1 cellular context compared by ENCODE assay signal in the genomic region with DNA sequence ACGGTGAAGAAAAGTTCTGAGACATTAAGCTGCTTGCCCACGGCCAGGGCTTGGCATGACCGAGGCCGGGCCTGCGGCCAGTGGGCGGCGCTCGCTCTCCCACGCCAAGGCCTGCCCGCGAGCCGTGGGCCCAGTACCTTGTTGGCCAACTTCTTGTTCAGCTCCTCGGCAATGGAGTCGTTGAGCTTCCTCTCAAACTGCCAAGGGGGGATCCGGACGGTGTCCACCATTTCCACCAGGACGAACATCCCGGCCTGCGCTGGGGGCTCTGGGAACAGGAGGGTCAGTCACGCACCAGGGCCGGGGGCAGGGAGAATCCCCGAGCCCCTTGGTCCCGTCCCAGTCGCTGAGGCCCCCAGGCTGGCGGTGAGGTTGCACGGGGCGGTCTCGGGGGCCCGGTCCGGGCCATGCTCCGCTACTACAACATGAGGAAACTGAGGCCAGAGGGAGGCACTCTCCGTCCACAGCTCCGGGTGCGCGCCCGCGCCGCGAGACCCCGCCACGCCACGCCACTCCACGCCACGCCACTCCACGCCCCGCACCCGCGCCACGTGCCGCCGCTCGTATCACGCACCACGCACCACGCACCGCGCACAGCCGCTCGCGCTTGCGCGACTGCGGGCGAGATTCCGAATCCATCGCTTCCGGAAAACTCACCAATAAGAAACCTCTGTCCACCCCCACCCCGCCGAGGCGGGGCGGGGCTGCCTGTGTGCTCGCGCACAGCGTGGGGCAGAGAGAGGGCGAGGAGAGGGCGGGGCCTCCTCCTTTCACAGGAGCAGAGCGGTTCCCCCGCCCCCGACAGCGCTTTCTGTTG.
TF ChIP-seq lines count a peak whose summit lies in the region.

A gene with protein sequence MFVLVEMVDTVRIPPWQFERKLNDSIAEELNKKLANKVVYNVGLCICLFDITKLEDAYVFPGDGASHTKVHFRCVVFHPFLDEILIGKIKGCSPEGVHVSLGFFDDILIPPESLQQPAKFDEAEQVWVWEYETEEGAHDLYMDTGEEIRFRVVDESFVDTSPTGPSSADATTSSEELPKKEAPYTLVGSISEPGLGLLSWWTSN (minus strand): TSS at position 617 of the 817 bp plus-strand sequence. CDS start 369 bp downstream, at position 248.

TF ChIP-seq in HepG2, 621 proteins besides CTCF, POLR2A, EP300 and RAD21 (continued from another document and continues in another):
- TF ChIP-seq, protein P1, sequence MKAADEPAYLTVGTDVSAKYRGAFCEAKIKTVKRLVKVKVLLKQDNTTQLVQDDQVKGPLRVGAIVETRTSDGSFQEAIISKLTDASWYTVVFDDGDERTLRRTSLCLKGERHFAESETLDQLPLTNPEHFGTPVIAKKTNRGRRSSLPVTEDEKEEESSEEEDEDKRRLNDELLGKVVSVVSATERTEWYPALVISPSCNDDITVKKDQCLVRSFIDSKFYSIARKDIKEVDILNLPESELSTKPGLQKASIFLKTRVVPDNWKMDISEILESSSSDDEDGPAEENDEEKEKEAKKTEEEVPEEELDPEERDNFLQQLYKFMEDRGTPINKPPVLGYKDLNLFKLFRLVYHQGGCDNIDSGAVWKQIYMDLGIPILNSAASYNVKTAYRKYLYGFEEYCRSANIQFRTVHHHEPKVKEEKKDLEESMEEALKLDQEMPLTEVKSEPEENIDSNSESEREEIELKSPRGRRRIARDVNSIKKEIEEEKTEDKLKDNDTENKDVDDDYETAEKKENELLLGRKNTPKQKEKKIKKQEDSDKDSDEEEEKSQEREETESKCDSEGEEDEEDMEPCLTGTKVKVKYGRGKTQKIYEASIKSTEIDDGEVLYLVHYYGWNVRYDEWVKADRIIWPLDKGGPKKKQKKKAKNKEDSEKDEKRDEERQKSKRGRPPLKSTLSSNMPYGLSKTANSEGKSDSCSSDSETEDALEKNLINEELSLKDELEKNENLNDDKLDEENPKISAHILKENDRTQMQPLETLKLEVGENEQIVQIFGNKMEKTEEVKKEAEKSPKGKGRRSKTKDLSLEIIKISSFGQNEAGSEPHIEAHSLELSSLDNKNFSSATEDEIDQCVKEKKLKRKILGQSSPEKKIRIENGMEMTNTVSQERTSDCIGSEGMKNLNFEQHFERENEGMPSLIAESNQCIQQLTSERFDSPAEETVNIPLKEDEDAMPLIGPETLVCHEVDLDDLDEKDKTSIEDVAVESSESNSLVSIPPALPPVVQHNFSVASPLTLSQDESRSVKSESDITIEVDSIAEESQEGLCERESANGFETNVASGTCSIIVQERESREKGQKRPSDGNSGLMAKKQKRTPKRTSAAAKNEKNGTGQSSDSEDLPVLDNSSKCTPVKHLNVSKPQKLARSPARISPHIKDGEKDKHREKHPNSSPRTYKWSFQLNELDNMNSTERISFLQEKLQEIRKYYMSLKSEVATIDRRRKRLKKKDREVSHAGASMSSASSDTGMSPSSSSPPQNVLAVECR (CRISPR knock-in tag; IDR thresholded peaks at IDR 0.05; ENCODE audit: borderline replicate concordance): peak; percentile 88
- TF ChIP-seq, protein P2, sequence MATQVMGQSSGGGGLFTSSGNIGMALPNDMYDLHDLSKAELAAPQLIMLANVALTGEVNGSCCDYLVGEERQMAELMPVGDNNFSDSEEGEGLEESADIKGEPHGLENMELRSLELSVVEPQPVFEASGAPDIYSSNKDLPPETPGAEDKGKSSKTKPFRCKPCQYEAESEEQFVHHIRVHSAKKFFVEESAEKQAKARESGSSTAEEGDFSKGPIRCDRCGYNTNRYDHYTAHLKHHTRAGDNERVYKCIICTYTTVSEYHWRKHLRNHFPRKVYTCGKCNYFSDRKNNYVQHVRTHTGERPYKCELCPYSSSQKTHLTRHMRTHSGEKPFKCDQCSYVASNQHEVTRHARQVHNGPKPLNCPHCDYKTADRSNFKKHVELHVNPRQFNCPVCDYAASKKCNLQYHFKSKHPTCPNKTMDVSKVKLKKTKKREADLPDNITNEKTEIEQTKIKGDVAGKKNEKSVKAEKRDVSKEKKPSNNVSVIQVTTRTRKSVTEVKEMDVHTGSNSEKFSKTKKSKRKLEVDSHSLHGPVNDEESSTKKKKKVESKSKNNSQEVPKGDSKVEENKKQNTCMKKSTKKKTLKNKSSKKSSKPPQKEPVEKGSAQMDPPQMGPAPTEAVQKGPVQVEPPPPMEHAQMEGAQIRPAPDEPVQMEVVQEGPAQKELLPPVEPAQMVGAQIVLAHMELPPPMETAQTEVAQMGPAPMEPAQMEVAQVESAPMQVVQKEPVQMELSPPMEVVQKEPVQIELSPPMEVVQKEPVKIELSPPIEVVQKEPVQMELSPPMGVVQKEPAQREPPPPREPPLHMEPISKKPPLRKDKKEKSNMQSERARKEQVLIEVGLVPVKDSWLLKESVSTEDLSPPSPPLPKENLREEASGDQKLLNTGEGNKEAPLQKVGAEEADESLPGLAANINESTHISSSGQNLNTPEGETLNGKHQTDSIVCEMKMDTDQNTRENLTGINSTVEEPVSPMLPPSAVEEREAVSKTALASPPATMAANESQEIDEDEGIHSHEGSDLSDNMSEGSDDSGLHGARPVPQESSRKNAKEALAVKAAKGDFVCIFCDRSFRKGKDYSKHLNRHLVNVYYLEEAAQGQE (IDR thresholded peaks at IDR 0.05; ENCODE audit: borderline replicate concordance in 1 of 2, low read depth in 1 of 2, low read length in 2 of 2): no peak
- TF ChIP-seq RBAK (CRISPR knock-in tag; IDR thresholded peaks at IDR 0.05) (no peak), ZNF878 (CRISPR knock-in tag; IDR thresholded peaks at IDR 0.05) (no peak), CCDC6 (CRISPR knock-in tag; IDR thresholded peaks at IDR 0.05) (no peak), ZFP90 (CRISPR knock-in tag; IDR thresholded peaks at IDR 0.05; ENCODE audit: borderline replicate concordance) (no peak), FLYWCH1 (CRISPR knock-in tag; IDR thresholded peaks at IDR 0.05) (no peak), ZNF501 (CRISPR knock-in tag; IDR thresholded peaks at IDR 0.05) (peak; percentile 45; the same call in 1 of the 2 replicates), NR2F6 (IDR thresholded peaks at IDR 0.05) (no peak), NR2F6 (CRISPR knock-in tag; IDR thresholded peaks at IDR 0.05) (no peak), HNRNPH1 (optimal IDR thresholded peaks at IDR 0.05; ENCODE audit: low read depth, low read length) (no peak), ZNF256 (CRISPR knock-in tag; conservative IDR thresholded peaks at IDR 0.05) (no peak), ZC3H13 (CRISPR knock-in tag; IDR thresholded peaks at IDR 0.05) (0 out of 2 replicates have a peak, but pooled peaks have one; percentile 66), ZMYM2 (CRISPR knock-in tag; IDR thresholded peaks at IDR 0.05) (no peak), NFATC3 (CRISPR knock-in tag; IDR thresholded peaks at IDR 0.05) (no peak), NRL (CRISPR knock-in tag; IDR thresholded peaks at IDR 0.05; ENCODE audit: borderline replicate concordance) (peak; percentile 66; the same call in 1 of the 2 replicates), KAT7 (CRISPR knock-in tag; IDR thresholded peaks at IDR 0.05; ENCODE audit: borderline replicate concordance) (no peak), MBNL3 (CRISPR knock-in tag; conservative IDR thresholded peaks at IDR 0.05) (no peak), REXO4 (CRISPR knock-in tag; IDR thresholded peaks at IDR 0.05; ENCODE audit: borderline replicate concordance) (no peak), RELA (CRISPR knock-in tag; IDR thresholded peaks at IDR 0.05) (no peak), HIVEP1 (CRISPR knock-in tag; IDR thresholded peaks at IDR 0.05) (0 out of 2 replicates have a peak, but pooled peaks have one; percentile 27), ETV6 (CRISPR knock-in tag; conservative IDR thresholded peaks at IDR 0.05) (0 out of 2 replicates have a peak, but pooled peaks have one; percentile 47), ZNF12 (CRISPR knock-in tag; IDR thresholded peaks at IDR 0.05) (no peak), ZMYM3 (CRISPR knock-in tag; IDR thresholded peaks at IDR 0.05) (no peak)
- TF ChIP-seq, protein P3, sequence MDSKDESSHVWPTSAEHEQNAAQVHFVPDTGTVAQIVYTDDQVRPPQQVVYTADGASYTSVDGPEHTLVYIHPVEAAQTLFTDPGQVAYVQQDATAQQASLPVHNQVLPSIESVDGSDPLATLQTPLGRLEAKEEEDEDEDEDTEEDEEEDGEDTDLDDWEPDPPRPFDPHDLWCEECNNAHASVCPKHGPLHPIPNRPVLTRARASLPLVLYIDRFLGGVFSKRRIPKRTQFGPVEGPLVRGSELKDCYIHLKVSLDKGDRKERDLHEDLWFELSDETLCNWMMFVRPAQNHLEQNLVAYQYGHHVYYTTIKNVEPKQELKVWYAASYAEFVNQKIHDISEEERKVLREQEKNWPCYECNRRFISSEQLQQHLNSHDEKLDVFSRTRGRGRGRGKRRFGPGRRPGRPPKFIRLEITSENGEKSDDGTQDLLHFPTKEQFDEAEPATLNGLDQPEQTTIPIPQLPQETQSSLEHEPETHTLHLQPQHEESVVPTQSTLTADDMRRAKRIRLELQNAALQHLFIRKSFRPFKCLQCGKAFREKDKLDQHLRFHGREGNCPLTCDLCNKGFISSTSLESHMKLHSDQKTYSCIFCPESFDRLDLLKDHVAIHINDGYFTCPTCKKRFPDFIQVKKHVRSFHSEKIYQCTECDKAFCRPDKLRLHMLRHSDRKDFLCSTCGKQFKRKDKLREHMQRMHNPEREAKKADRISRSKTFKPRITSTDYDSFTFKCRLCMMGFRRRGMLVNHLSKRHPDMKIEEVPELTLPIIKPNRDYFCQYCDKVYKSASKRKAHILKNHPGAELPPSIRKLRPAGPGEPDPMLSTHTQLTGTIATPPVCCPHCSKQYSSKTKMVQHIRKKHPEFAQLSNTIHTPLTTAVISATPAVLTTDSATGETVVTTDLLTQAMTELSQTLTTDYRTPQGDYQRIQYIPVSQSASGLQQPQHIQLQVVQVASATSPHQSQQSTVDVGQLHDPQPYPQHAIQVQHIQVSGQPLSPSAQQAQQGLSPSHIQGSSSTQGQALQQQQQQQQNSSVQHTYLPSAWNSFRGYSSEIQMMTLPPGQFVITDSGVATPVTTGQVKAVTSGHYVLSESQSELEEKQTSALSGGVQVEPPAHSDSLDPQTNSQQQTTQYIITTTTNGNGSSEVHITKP (CRISPR knock-in tag; IDR thresholded peaks at IDR 0.05; ENCODE audit: low read depth): no peak
- TF ChIP-seq, protein P4, sequence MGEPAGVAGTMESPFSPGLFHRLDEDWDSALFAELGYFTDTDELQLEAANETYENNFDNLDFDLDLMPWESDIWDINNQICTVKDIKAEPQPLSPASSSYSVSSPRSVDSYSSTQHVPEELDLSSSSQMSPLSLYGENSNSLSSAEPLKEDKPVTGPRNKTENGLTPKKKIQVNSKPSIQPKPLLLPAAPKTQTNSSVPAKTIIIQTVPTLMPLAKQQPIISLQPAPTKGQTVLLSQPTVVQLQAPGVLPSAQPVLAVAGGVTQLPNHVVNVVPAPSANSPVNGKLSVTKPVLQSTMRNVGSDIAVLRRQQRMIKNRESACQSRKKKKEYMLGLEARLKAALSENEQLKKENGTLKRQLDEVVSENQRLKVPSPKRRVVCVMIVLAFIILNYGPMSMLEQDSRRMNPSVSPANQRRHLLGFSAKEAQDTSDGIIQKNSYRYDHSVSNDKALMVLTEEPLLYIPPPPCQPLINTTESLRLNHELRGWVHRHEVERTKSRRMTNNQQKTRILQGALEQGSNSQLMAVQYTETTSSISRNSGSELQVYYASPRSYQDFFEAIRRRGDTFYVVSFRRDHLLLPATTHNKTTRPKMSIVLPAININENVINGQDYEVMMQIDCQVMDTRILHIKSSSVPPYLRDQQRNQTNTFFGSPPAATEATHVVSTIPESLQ (CRISPR knock-in tag; conservative IDR thresholded peaks at IDR 0.05): no peak
- TF ChIP-seq, protein P5, sequence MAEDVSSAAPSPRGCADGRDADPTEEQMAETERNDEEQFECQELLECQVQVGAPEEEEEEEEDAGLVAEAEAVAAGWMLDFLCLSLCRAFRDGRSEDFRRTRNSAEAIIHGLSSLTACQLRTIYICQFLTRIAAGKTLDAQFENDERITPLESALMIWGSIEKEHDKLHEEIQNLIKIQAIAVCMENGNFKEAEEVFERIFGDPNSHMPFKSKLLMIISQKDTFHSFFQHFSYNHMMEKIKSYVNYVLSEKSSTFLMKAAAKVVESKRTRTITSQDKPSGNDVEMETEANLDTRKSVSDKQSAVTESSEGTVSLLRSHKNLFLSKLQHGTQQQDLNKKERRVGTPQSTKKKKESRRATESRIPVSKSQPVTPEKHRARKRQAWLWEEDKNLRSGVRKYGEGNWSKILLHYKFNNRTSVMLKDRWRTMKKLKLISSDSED (CRISPR knock-in tag; IDR thresholded peaks at IDR 0.05): no peak
- TF ChIP-seq, protein P6, sequence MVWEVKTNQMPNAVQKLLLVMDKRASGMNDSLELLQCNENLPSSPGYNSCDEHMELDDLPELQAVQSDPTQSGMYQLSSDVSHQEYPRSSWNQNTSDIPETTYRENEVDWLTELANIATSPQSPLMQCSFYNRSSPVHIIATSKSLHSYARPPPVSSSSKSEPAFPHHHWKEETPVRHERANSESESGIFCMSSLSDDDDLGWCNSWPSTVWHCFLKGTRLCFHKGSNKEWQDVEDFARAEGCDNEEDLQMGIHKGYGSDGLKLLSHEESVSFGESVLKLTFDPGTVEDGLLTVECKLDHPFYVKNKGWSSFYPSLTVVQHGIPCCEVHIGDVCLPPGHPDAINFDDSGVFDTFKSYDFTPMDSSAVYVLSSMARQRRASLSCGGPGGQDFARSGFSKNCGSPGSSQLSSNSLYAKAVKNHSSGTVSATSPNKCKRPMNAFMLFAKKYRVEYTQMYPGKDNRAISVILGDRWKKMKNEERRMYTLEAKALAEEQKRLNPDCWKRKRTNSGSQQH (CRISPR knock-in tag; IDR thresholded peaks at IDR 0.05; ENCODE audit: low read depth): peak; percentile 37; the same call in 1 of the 2 replicates
- TF ChIP-seq, protein P7, sequence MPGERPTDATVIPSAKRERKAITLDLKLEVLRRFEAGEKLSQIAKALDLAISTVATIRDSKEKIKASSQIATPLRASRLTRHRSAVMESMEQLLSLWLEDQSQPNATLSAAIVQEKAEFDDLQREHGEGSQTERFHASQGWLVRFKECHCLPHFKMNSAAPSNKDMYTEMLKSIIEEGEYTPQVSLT (CRISPR knock-in tag; IDR thresholded peaks at IDR 0.05; ENCODE audit: borderline replicate concordance, low read depth): no peak
- TF ChIP-seq, protein P8, sequence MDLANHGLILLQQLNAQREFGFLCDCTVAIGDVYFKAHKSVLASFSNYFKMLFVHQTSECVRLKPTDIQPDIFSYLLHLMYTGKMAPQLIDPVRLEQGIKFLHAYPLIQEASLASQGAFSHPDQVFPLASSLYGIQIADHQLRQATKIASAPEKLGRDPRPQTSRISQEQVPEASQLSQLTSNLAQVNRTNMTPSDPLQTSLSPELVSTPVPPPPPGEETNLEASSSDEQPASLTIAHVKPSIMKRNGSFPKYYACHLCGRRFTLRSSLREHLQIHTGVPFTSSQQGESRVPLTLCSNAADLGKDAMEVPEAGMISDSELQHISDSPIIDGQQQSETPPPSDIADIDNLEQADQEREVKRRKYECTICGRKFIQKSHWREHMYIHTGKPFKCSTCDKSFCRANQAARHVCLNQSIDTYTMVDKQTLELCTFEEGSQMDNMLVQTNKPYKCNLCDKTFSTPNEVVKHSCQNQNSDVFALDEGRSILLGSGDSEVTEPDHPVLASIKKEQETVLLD (CRISPR knock-in tag; IDR thresholded peaks at IDR 0.05; ENCODE audit: low read depth): no peak
